Comparison of ENCODE assay signal across 21 cellular contexts in genomic region chr15:95041297-95041696, GRCh38.
"Had no signal": no experiment of that assay in that cellular context is flagged by ENCODE, and none has a peak within 500 bp of the region (broad histone marks: within the 10 kb centered on the region; RNA-seq: fewer than 3 reads in every experiment).

No MANE protein-coding gene starts in this region.

- ATAC-seq: heart right ventricle; left lobe of liver; natural killer cell treated with Interleukin-12 subunit alpha and Interleukin-12 subunit beta and Interleukin-15 and Interleukin-18, amount 100 ng/mL, for 72 hours; stimulated activated naive CD8-positive, alpha-beta T cell treated with anti-CD3 and anti-CD28 coated beads, Interleukin-15, Interleukin-2, amounts not matched to agents 100 U/mL and 50 U/mL, for 24 hours; upper lobe of right lung had no signal

- H3K9me3 ChIP-seq: colonic mucosa, ovary, right atrium auricular region, upper lobe of right lung, vagina had no signal

- H3K4me1 Mint-ChIP-seq: mesothelial cell of epicardium had no signal

- FAIRE-seq: frontal cortex, small intestine had no signal

- H3K36me3 ChIP-seq: colonic mucosa, esophagus squamous epithelium, heart right ventricle, neural progenitor cell, ovary, right atrium auricular region, tibial artery, upper lobe of right lung, vagina had no signal

- H3K4me2 ChIP-seq: neural progenitor cell had no signal

- H3K4me1 ChIP-seq: colonic mucosa, esophagus squamous epithelium, heart right ventricle, right atrium auricular region, upper lobe of right lung, vagina had no signal

- H3K27me3 ChIP-seq: colonic mucosa, esophagus squamous epithelium, heart right ventricle, neural progenitor cell, right atrium auricular region, tibial artery, upper lobe of right lung, vagina had no signal

- H2AFZ ChIP-seq: neural progenitor cell had no signal

- H3K4me3 ChIP-seq: colonic mucosa, esophagus squamous epithelium, heart right ventricle, neural progenitor cell, ovary, right atrium auricular region, tibial artery, upper lobe of right lung, vagina had no signal

- H3K36me3 Mint-ChIP-seq: natural killer cell treated with Interleukin-12 subunit alpha and Interleukin-12 subunit beta and Interleukin-15 and Interleukin-18, amount 100 ng/mL, for 72 hours; neural progenitor cell had no signal

- H3K27ac Mint-ChIP-seq: mesothelial cell of epicardium; natural killer cell treated with Interleukin-12 subunit alpha and Interleukin-12 subunit beta and Interleukin-15 and Interleukin-18, amount 100 ng/mL, for 72 hours; neural progenitor cell had no signal

- H3K27ac ChIP-seq: colonic mucosa, esophagus squamous epithelium, heart right ventricle, neural progenitor cell, ovary, right atrium auricular region, tibial artery, upper lobe of right lung, vagina had no signal

- H3K4me3 Mint-ChIP-seq: mesothelial cell of epicardium; natural killer cell treated with Interleukin-12 subunit alpha and Interleukin-12 subunit beta and Interleukin-15 and Interleukin-18, amount 100 ng/mL, for 72 hours; neural progenitor cell had no signal

- DNase-seq: colonic mucosa; dermis blood vessel endothelial cell; esophagus squamous epithelium; heart right ventricle; hypothalamus; islet precursor cell; mammary epithelial cell; nucleus accumbens; ovary; small intestine; stimulated activated CD4-positive, alpha-beta T cell treated with anti-CD3 and anti-CD28 coated beads, Interleukin-12 subunit alpha, Interleukin-12 subunit beta, amount 100 ng/mL, for 4 hours; stimulated activated naive CD8-positive, alpha-beta T cell treated with anti-CD3 and anti-CD28 coated beads, Interleukin-15, Interleukin-2, amounts not matched to agents 100 U/mL and 50 U/mL, for 24 hours; tibial artery; upper lobe of right lung had no signal

- H3K9ac ChIP-seq: neural progenitor cell had no signal
